ENCODE assay signal across 9 cellular contexts in the genomic region with DNA sequence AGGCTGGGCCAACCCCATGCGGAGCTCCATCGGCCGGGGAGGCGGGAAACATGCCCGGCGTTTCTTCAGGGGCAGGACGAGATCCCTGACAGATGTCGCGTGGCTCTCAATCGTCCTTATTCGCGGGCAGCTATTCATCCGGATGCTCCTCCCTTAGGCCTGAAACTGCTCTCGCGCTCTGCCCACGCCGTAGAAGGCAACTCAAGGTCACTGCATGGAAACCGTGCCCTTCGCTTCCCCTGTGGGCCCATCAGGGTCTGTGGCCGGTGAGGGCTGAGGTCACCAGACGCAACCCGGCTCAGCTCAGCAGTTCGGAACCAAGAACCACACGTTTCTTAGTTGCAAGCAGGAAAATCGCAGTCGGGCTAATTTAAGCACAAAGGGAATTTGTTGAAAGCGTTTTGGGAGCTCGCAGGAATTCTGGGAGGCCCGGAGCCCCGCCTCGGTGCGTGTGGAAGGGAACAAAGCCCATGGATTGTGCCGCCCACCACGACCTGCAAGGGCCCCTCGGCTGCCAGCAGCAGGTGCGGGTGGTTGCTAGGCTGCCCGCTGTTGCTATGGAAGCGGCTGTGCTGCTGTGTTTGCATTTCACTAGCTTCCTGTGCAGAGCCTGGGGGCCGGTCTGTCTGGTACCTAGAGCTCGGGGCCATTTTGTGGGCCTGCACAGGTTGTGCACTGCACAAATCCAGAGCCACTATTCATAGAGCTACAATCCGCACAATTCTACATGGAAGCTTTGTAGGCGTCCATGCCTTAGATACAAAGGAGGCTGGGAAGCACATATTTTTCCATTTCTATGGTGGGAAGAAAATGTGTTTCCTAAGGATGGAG. TPM values are rescaled to one million over a fixed set of nuclear protein-coding genes. Genes with fewer than 3 reads are reported as not detected.
A peak's percentile ranks its signal among the peaks of the same experiment; 100 is the strongest.
DNase-seq lines count a peak whose midpoint lies in the region; ATAC-seq and TF ChIP-seq lines count a peak whose summit lies in the region.
"Had no signal": no experiment of that assay in that cellular context is flagged by ENCODE, and none has a peak within 500 bp of the region (broad histone marks: within the 10 kb centered on the region; RNA-seq: fewer than 3 reads in every experiment).

No MANE protein-coding gene starts in this region.

- H3K4me3 ChIP-seq in ACC112 (ENCODE audit: low read depth, low read length) (peak overlapping the region; percentile 67), fibroblast of lung (replicated peaks in 1 of 4; ENCODE audit: control extremely low read depth in 1 of 4, insufficient read depth in 1 of 4, low read depth in 3 of 4, low read length in 4 of 4) (no peak overlapping the region), stomach smooth muscle (ENCODE audit: low read length in 2 of 2) (peak overlapping the region; percentile 72 to 74)

- in situ Hi-C loops in GM18951 (cut with MboI; ENCODE audit: low sequenced_read_pairs, unreplicated experiment), result no loop called here

- H3K27ac Mint-ChIP-seq in nephron progenitor cell, result no peak overlapping the region

- peak; percentile 17 for TF ChIP-seq POLR2A in GM18951 (IDR thresholded peaks at IDR 0.05; ENCODE audit: extremely low read depth, insufficient read depth, insufficient read length)

- no peaks in the 10 kb centered on the region for H3K79me2 ChIP-seq in ACC112 (ENCODE audit: control insufficient read depth, insufficient read depth, low read length, unreplicated experiment)
- H3K79me2 ChIP-seq in fibroblast of lung (ENCODE audit: control insufficient read depth, insufficient read depth, low read length), result no peaks in the 10 kb centered on the region

- H3K9me3 ChIP-seq in fibroblast of lung (ENCODE audit: control insufficient read depth, insufficient read depth, low read depth, low read length) (no peaks in the 10 kb centered on the region), stomach smooth muscle (ENCODE audit: control insufficient read depth in 2 of 2, low read length in 2 of 2) (no peaks in the 10 kb centered on the region)

- H3K4me1 ChIP-seq in ACC112 (ENCODE audit: control insufficient read depth, insufficient read depth, low read length, unreplicated experiment) (peaks cover 4% of the 10 kb centered on the region), fibroblast of lung (ENCODE audit: control insufficient read depth, extremely low read depth, insufficient read depth, low read length) (peaks cover 5% of the 10 kb centered on the region), stomach smooth muscle (ENCODE audit: control insufficient read depth, insufficient read depth, low read length) (peaks cover 17% of the 10 kb centered on the region)

- H3K27ac ChIP-seq in ACC112 (ENCODE audit: low read depth, low read length) (no peak overlapping the region), fibroblast of lung (ENCODE audit: insufficient read depth, low read length) (peak overlapping the region; percentile 7), stomach smooth muscle (ENCODE audit: low read length) (peak overlapping the region; percentile 85)
- H3K27ac ChIP-seq: C4-2B had no signal

- TF ChIP-seq CTCF in fibroblast of lung (conservative IDR thresholded peaks at IDR 0.05 in 1 of 2, IDR thresholded peaks at IDR 0.05 in 1 of 2; ENCODE audit: low read depth in 1 of 2, low read length in 2 of 2), result no peak
- no peak for TF ChIP-seq CTCF in nephron progenitor cell (IDR thresholded peaks at IDR 0.05)

- peaks cover 11% of the 10 kb centered on the region for H3K27me3 Mint-ChIP-seq in nephron progenitor cell (ENCODE audit: low read depth, poor library complexity)

- H3K9me3 Mint-ChIP-seq in nephron progenitor cell, result no peaks in the 10 kb centered on the region

- peak overlapping the region; percentile 76 for H3K4me2 ChIP-seq in fibroblast of lung (ENCODE audit: extremely low read depth, insufficient read depth, low read length)

- DNase-seq in NCI-H524 (lab: John Stamatoyannopoulos, UW) (peak; percentile 85 to 96), fibroblast of lung (ENCODE audit: low read depth in 2 of 2) (peak; percentile 50 to 53), nephron progenitor cell (peak; percentile 53)
- DNase-seq in activated T-cell treated with anti-CD3 and anti-CD28 coated beads, Interleukin-2, amount 50 U/mL, for 48 hours, result peak; percentile 76 to 80

- H3K36me3 ChIP-seq in ACC112 (ENCODE audit: insufficient read depth, low read length) (no peaks in the 10 kb centered on the region), fibroblast of lung (ENCODE audit: control insufficient read depth, insufficient read depth, low read length) (no peaks in the 10 kb centered on the region), stomach smooth muscle (ENCODE audit: control insufficient read depth in 2 of 2, insufficient read depth in 2 of 2, low read length in 2 of 2) (no peaks in the 10 kb centered on the region)

- H3K27me3 ChIP-seq in ACC112 (ENCODE audit: insufficient read depth, low read length) (no peaks in the 10 kb centered on the region), fibroblast of lung (ENCODE audit: control insufficient read depth, insufficient read depth, low read length) (no peaks in the 10 kb centered on the region), stomach smooth muscle (ENCODE audit: control insufficient read depth in 1 of 2, insufficient read depth in 2 of 2, low read length in 2 of 2) (no peaks in the 10 kb centered on the region)

- H3K4me1 Mint-ChIP-seq in nephron progenitor cell, result peaks cover 44% of the 10 kb centered on the region

- H3K4me3 Mint-ChIP-seq in nephron progenitor cell, result peak overlapping the region; percentile 63

- no peaks in the 10 kb centered on the region for H3K36me3 Mint-ChIP-seq in nephron progenitor cell (ENCODE audit: low read depth)

- H4K20me1 ChIP-seq in fibroblast of lung (ENCODE audit: control insufficient read depth, extremely low read depth, insufficient read depth, low read length), result no peaks in the 10 kb centered on the region

- peak overlapping the region; percentile 40 for H3K9ac ChIP-seq in fibroblast of lung (ENCODE audit: insufficient read depth, low read length)
- peak overlapping the region; percentile 70 to 80 for H3K9ac ChIP-seq in stomach smooth muscle (ENCODE audit: low read length in 2 of 2)

- H2AFZ ChIP-seq in ACC112 (ENCODE audit: low read length, unreplicated experiment), result peak overlapping the region; percentile 81
- peak overlapping the region; percentile 92 for H2AFZ ChIP-seq in fibroblast of lung (ENCODE audit: low read length)

- peak; percentile 88 for ATAC-seq in HG03196 (IDR thresholded peaks at IDR 0.05; ENCODE audit: unreplicated experiment)

RNA-seq across cellular contexts. Expression of a gene that starts 6.1 kb away (rescaled TPM):
- total RNA-seq in fibroblast of lung, result not detected in 2 replicates
- polyA plus RNA-seq in fibroblast of lung, result not detected in 2 replicates
- not detected in 2 replicates for polyA plus RNA-seq in fibroblast of lung (2012)
- polyA minus RNA-seq in fibroblast of lung (ENCODE audit: low replicate concordance), result not detected in 2 replicates

RNA-seq across cellular contexts. Expression of a gene that starts 51.5 kb away (rescaled TPM):
- total RNA-seq in fibroblast of lung, result not detected in 2 replicates
- not detected in 2 replicates for polyA plus RNA-seq in fibroblast of lung
- polyA plus RNA-seq in fibroblast of lung (2012), result not detected in 2 replicates
- not detected in 2 replicates for polyA minus RNA-seq in fibroblast of lung (ENCODE audit: low replicate concordance)

RNA-seq across cellular contexts. Expression of a gene that starts 57.0 kb away (rescaled TPM):
- total RNA-seq in fibroblast of lung, result 0.77 and 0.83 TPM in 2 replicates
- 0.30 and 0.34 TPM in 2 replicates for polyA plus RNA-seq in fibroblast of lung
- polyA plus RNA-seq in fibroblast of lung (2012), result 0.14 and 0.43 TPM in 2 replicates
- 0.82 TPM in 1 of 2 replicates, not detected in the other for polyA minus RNA-seq in fibroblast of lung (ENCODE audit: low replicate concordance)

Comparison
In these comparisons a context has a peak if more than half of its experiments do, and no peak if none do; other contexts are left out.
1. H3K4me3 ChIP-seq: peak in ACC112 (single experiment) and stomach smooth muscle (2 of 2); none in fibroblast of lung (0 of 4).
2. Peak in every context shown above with its lines, with median percentiles within 50 percentile points of each other: DNase-seq.